ENCODE assay signal across 25 cellular contexts in the genomic region with DNA sequence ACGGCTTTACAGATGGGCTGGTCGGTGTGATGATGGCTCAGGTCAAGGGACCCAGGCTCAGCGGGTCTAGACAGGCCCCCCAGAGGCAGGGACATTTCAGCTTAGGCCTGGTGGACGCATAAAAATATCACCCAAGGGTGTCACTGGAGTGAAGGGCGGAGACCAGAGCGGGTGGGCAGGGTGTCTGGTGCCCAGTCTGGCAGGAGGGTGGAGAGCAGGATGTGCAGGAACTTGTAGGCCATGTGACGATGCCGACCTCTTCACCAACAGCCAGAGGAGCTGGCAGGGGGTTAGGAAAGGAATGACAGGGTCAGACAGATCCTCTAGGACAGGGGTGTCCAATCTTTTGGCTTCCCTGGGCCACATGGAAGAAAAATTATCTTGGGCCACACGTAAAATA. TPM values are rescaled to one million over a fixed set of nuclear protein-coding genes. Genes with fewer than 3 reads are reported as not detected.
A peak's percentile ranks its signal among the peaks of the same experiment; 100 is the strongest.
DNase-seq lines count a peak whose midpoint lies in the region; ATAC-seq, FAIRE-seq and TF ChIP-seq lines count a peak whose summit lies in the region.
"Had no signal": no experiment of that assay in that cellular context is flagged by ENCODE, and none has a peak within 500 bp of the region (broad histone marks: within the 10 kb centered on the region; RNA-seq: fewer than 3 reads in every experiment).

No MANE protein-coding gene starts in this region.

- ATAC-seq in right lobe of liver = no peak
- ATAC-seq in HepG2 = no peak
- no peak for ATAC-seq in foreskin keratinocyte
- ATAC-seq: GM12878 had no signal

- H4K20me1 ChIP-seq in HepG2 (ENCODE audit: insufficient read depth, low read length) = peaks cover 5% of the 10 kb centered on the region; the same call in 1 of the 2 replicates

- no peak for TF ChIP-seq EP300 in HepG2 (IDR thresholded peaks at IDR 0.05; ENCODE audit: low read depth in 2 of 2, low read length in 2 of 2)
- no peak for TF ChIP-seq EP300 in HepG2 (CRISPR knock-in tag; IDR thresholded peaks at IDR 0.05; ENCODE audit: borderline replicate concordance)
- TF ChIP-seq EP300 in tibial nerve (IDR thresholded peaks at IDR 0.05) = no peak

- CTCF ChIA-PET in HepG2 (lab: Yijun Ruan, JAX; ENCODE audit: low intra/inter-chr PET ratio, low total read pairs) = no interaction called here

- no peak overlapping the region for H3K27ac ChIP-seq in right lobe of liver
- H3K27ac ChIP-seq in HepG2 (ENCODE audit: extremely low read length, insufficient read depth, low read length) = no peak overlapping the region
- H3K27ac ChIP-seq in kidney (ENCODE audit: low read depth in 2 of 2, low read length in 2 of 2) = no peak overlapping the region
- H3K27ac ChIP-seq in tibial nerve = peak overlapping the region in 3 of 4 donors; percentile 69 to 90 (median 76)
- no peak overlapping the region for H3K27ac ChIP-seq in foreskin keratinocyte
- H3K27ac ChIP-seq: A549; BLaER1 treated with 17β-estradiol and CSF1 and Interleukin-3, amounts not matched to agents 10 nM and 100 nM; GM23248 had no signal

- TF ChIP-seq POLR2A in right lobe of liver (IDR thresholded peaks at IDR 0.05) (no peak), HepG2 (IDR thresholded peaks at IDR 0.05; ENCODE audit: insufficient read depth in 1 of 2, low read depth in 2 of 2, low read length in 2 of 2) (no peak), tibial nerve (IDR thresholded peaks at IDR 0.05) (no peak)

- no peak for TF ChIP-seq CTCF in right lobe of liver (IDR thresholded peaks at IDR 0.05)
- TF ChIP-seq CTCF in HepG2 (CRISPR knock-in tag; IDR thresholded peaks at IDR 0.05) = no peak
- TF ChIP-seq CTCF in kidney (IDR thresholded peaks at IDR 0.05; ENCODE audit: borderline replicate concordance, extremely low read depth, insufficient read depth) = no peak
- no peak for TF ChIP-seq CTCF in tibial nerve (IDR thresholded peaks at IDR 0.05)
- TF ChIP-seq CTCF in foreskin keratinocyte (conservative IDR thresholded peaks at IDR 0.05) = no peak

- H3K27me3 ChIP-seq in right lobe of liver = no peaks in the 10 kb centered on the region
- H3K27me3 ChIP-seq in HepG2 (ENCODE audit: control insufficient read depth in 1 of 2, insufficient read depth in 2 of 2, low read length in 2 of 2) = no peaks in the 10 kb centered on the region; a peak in 3 of 5 replicates
- peaks cover 0 to 4% of the 10 kb centered on the region in 2 donors for H3K27me3 ChIP-seq in tibial nerve
- peaks cover 7% of the 10 kb centered on the region for H3K27me3 ChIP-seq in foreskin keratinocyte
- H3K27me3 ChIP-seq: BE2C had no signal

- intact Hi-C loops in right lobe of liver (cut with DNase I) (no loop called here), HepG2 (cut with micrococcal nuclease; ENCODE audit: unreplicated experiment) (no loop called here), kidney (cut with DNase I) (no loop called here)

- no peak overlapping the region for H3K4me2 ChIP-seq in HepG2 (ENCODE audit: low read depth, low read length)
- H3K4me2 ChIP-seq: A549; BLaER1 treated with 17β-estradiol and CSF1 and Interleukin-3, amounts not matched to agents 10 nM and 100 nM had no signal

- BruUV-seq in HepG2 (replicated peaks; lab: Mats Ljungman, UMichigan) = no TSS peak

- no peak for TF ChIP-seq RAD21 in HepG2 (CRISPR knock-in tag; IDR thresholded peaks at IDR 0.05)

- in situ Hi-C loops in HepG2 (cut with HindIII; ENCODE audit: extremely low pct_ligation_motif_present, low pct_unique_long_range_greater_than_20kb) = no loop called here

- H3K4me3 ChIP-seq in right lobe of liver = no peak overlapping the region
- no peak overlapping the region for H3K4me3 ChIP-seq in HepG2 (replicated peaks in 1 of 3; ENCODE audit: insufficient read depth in 1 of 3, low read depth in 2 of 3, low read length in 3 of 3)
- H3K4me3 ChIP-seq in kidney (ENCODE audit: low read length in 2 of 2) = no peak overlapping the region
- H3K4me3 ChIP-seq in tibial nerve = no peak overlapping the region
- H3K4me3 ChIP-seq: A549; BLaER1 treated with 17β-estradiol and CSF1 and Interleukin-3, amounts not matched to agents 10 nM and 100 nM; GM12878; GM23248 had no signal

- H3K79me2 ChIP-seq in HepG2 (ENCODE audit: insufficient read depth, low read length) = no peaks in the 10 kb centered on the region

- H2AFZ ChIP-seq in HepG2 (ENCODE audit: low read length) = no peak overlapping the region
- H2AFZ ChIP-seq: GM23248 had no signal

- WGBS in right lobe of liver (ENCODE audit: insufficient coverage, low coverage, low lambda C conversion rate, missing lambda C conversion rate) = 72% methylated on average over 2 of the region's 9 CpGs
- WGBS in HepG2 (ENCODE audit: low lambda C conversion rate) = 57% methylated on average over 7 of the region's 9 CpGs
- WGBS in tibial nerve, 2 donors = 77 to 91% methylated on average over 9 of the region's 9 CpGs

- H3K9me3 ChIP-seq in right lobe of liver (no peaks in the 10 kb centered on the region), HepG2 (ENCODE audit: low read length) (no peaks in the 10 kb centered on the region), kidney (ENCODE audit: control insufficient read depth in 1 of 2, low read length in 2 of 2) (no peaks in the 10 kb centered on the region), tibial nerve (no peaks in the 10 kb centered on the region)
- H3K9me3 ChIP-seq: A549; BE2C; BLaER1 treated with 17β-estradiol and CSF1 and Interleukin-3, amounts not matched to agents 10 nM and 100 nM had no signal

- FAIRE-seq in HepG2 (lab: Jason Lieb, UNC) (no peak), kidney (lab: Jason Lieb, UNC) (no peak)
- FAIRE-seq: A549, D721Med, GM12878, GM19239, H1 had no signal

- H3K9ac ChIP-seq in HepG2 (ENCODE audit: insufficient read depth, low read depth, low read length) (no peak overlapping the region), kidney (ENCODE audit: low read length in 2 of 2) (no peak overlapping the region)
- H3K9ac ChIP-seq: BLaER1 treated with 17β-estradiol and CSF1 and Interleukin-3, amounts not matched to agents 10 nM and 100 nM; GM23248 had no signal

- no peaks in the 10 kb centered on the region for H3K36me3 ChIP-seq in right lobe of liver
- no peaks in the 10 kb centered on the region for H3K36me3 ChIP-seq in HepG2 (replicated peaks in 1 of 2; ENCODE audit: control insufficient read depth in 1 of 2, insufficient read depth in 2 of 2, low read length in 2 of 2)
- no peaks in the 10 kb centered on the region for H3K36me3 ChIP-seq in kidney (ENCODE audit: control insufficient read depth in 1 of 2, insufficient read depth in 2 of 2, low read length in 2 of 2)
- no peaks in the 10 kb centered on the region for H3K36me3 ChIP-seq in tibial nerve
- H3K36me3 ChIP-seq: BE2C; BLaER1 treated with 17β-estradiol and CSF1 and Interleukin-3, amounts not matched to agents 10 nM and 100 nM had no signal

- POLR2A ChIA-PET in HepG2 (lab: Yijun Ruan, JAX) = no interaction called here

- H3K4me1 ChIP-seq in right lobe of liver (peaks cover 0 to 24% (median 0%) of the 10 kb centered on the region in 4 donors), HepG2 (ENCODE audit: insufficient read depth, low read length) (peaks cover 9% of the 10 kb centered on the region), kidney (ENCODE audit: control insufficient read depth in 1 of 2, insufficient read depth in 1 of 2, low read depth in 1 of 2, low read length in 2 of 2) (peaks cover 0 to 2% of the 10 kb centered on the region in 2 donors), tibial nerve (peaks cover 0 to 33% (median 6%) of the 10 kb centered on the region in 4 donors), foreskin keratinocyte (no peaks in the 10 kb centered on the region)
- H3K4me1 ChIP-seq: A549 had no signal

- peak in 2 of 3 donors; percentile 9 to 33 for DNase-seq in right lobe of liver
- DNase-seq in HepG2 (ENCODE audit: low spot score) = no peak
- peak; percentile 53 for DNase-seq in kidney
- DNase-seq in tibial nerve (ENCODE audit: low spot score in 2 of 2) = no peak
- DNase-seq in central memory CD4-positive, alpha-beta T cell = no peak
- no peak for DNase-seq in foreskin keratinocyte
- DNase-seq: 8988T; ACHN; AML-193; BE2C; CD4-positive, alpha-beta T cell; CD8-positive, alpha-beta memory T cell; DMS 273 treated with DMSO at 0.1 percent for 48 hours; DMS79; EL; GDM1; GM23248; HCEC 1CT had no signal

RNA-seq across cellular contexts. Expression of a gene that starts 4.5 kb away (rescaled TPM):
- total RNA-seq in right lobe of liver (1 to 10 TPM; 1.7 to 6.2 (median 2.6) TPM), HepG2 (2016; rRNA removed; fragmentation: Illumina TruSeq; extraction: Trizol) (3.0 and 4.2 TPM in 2 replicates), kidney (15.7 TPM), tibial nerve (100 to 1,000 TPM; 165 to 298 (median 230) TPM), foreskin keratinocyte (0.78 and 1.0 TPM in 2 replicates)
- total RNA-seq in HepG2 (2016; cell fraction: cytosol; rRNA removed; fragmentation: Illumina TruSeq; extraction: Trizol; ENCODE audit: low read depth) = 1.8 and 1.9 TPM in 2 replicates
- 4.1 and 4.2 TPM in 2 replicates for total RNA-seq in HepG2 (2016; cell fraction: insoluble cytoplasmic fraction; rRNA removed; fragmentation: Illumina TruSeq; extraction: Trizol)
- total RNA-seq in HepG2 (2016; cell fraction: membrane; rRNA removed; fragmentation: Illumina TruSeq; extraction: Trizol) = 4.9 and 5.4 TPM in 2 replicates
- total RNA-seq in HepG2 (2016; cell fraction: nucleus; rRNA removed; fragmentation: Illumina TruSeq; extraction: Trizol) = 2.2 and 2.8 TPM in 2 replicates
- polyA plus RNA-seq in HepG2 (2011; rRNA removed) (2.2 and 3.1 TPM in 2 replicates), kidney (ENCODE audit: insufficient read depth, low read depth, low replicate concordance) (24.8 TPM), foreskin keratinocyte (0.54 and 1.0 TPM in 2 replicates)
- polyA plus RNA-seq in HepG2 (2011; cell fraction: cytosol; rRNA removed) = 2.2 and 3.1 TPM in 2 replicates
- 5.3 and 6.8 TPM in 2 replicates for polyA plus RNA-seq in HepG2 (2011; cell fraction: nucleus; rRNA removed)
- polyA plus RNA-seq in HepG2 (2012) = 1.2 and 1.9 TPM in 2 replicates
- polyA plus RNA-seq in HepG2 (2016; cell fraction: cytosol; fragmentation: Illumina TruSeq; extraction: Trizol; ENCODE audit: low read depth) = 2.5 and 2.9 TPM in 2 replicates
- 4.7 and 5.0 TPM in 2 replicates for polyA plus RNA-seq in HepG2 (2016; cell fraction: insoluble cytoplasmic fraction; fragmentation: Illumina TruSeq; extraction: Trizol; ENCODE audit: low read depth)
- polyA plus RNA-seq in HepG2 (2016; cell fraction: membrane; fragmentation: Illumina TruSeq; extraction: Trizol; ENCODE audit: low read depth) = 5.4 and 6.2 TPM in 2 replicates
- polyA plus RNA-seq in HepG2 (2016; cell fraction: nucleus; fragmentation: Illumina TruSeq; extraction: Trizol; ENCODE audit: insufficient read depth, low read depth) = 5.6 and 7.4 TPM in 2 replicates
- polyA minus RNA-seq in HepG2 (2011; rRNA and poly(A)+ RNA removed; ENCODE audit: low replicate concordance) = 1.2 and 6.3 TPM in 2 replicates
- 2.4 TPM in 2 replicates for polyA minus RNA-seq in HepG2 (2011; cell fraction: cytosol; rRNA and poly(A)+ RNA removed)
- 1.2 TPM in 2 replicates for polyA minus RNA-seq in HepG2 (2011; cell fraction: nucleus; rRNA and poly(A)+ RNA removed)
- polyA plus RNA-seq: CD14-positive monocyte had no signal

RNA-seq across cellular contexts. Expression of a gene that starts 17.1 kb away (rescaled TPM):
- total RNA-seq in right lobe of liver (under 1 TPM in 3 of 6 experiments, not detected in 3; 0.40 to 0.90 (median 0.42) TPM), HepG2 (2016; rRNA removed; fragmentation: Illumina TruSeq; extraction: Trizol) (0.73 TPM in 1 of 2 replicates, not detected in the other), kidney (1.0 TPM), tibial nerve (1 to 10 TPM in 2 of 4 donors, not detected in 2; 1.0 to 7.2 TPM), foreskin keratinocyte (0.14 and 0.31 TPM in 2 replicates)
- total RNA-seq in HepG2 (2016; cell fraction: cytosol; rRNA removed; fragmentation: Illumina TruSeq; extraction: Trizol; ENCODE audit: low read depth) = not detected in 2 replicates
- 0.27 and 0.52 TPM in 2 replicates for total RNA-seq in HepG2 (2016; cell fraction: insoluble cytoplasmic fraction; rRNA removed; fragmentation: Illumina TruSeq; extraction: Trizol)
- not detected in 2 replicates for total RNA-seq in HepG2 (2016; cell fraction: membrane; rRNA removed; fragmentation: Illumina TruSeq; extraction: Trizol)
- total RNA-seq in HepG2 (2016; cell fraction: nucleus; rRNA removed; fragmentation: Illumina TruSeq; extraction: Trizol) = 1.3 TPM in 1 of 2 replicates, not detected in the other
- polyA plus RNA-seq in HepG2 (2011; rRNA removed) (0.22 and 0.44 TPM in 2 replicates), kidney (ENCODE audit: insufficient read depth, low read depth, low replicate concordance) (0.99 TPM), foreskin keratinocyte (0.11 TPM in 2 replicates)
- polyA plus RNA-seq in HepG2 (2011; cell fraction: cytosol; rRNA removed) = not detected in 2 replicates
- 2.4 and 5.3 TPM in 2 replicates for polyA plus RNA-seq in HepG2 (2011; cell fraction: nucleus; rRNA removed)
- 0.27 TPM in 1 of 2 replicates, not detected in the other for polyA plus RNA-seq in HepG2 (2012)
- not detected in 2 replicates for polyA plus RNA-seq in HepG2 (2016; cell fraction: cytosol; fragmentation: Illumina TruSeq; extraction: Trizol; ENCODE audit: low read depth)
- not detected in 2 replicates for polyA plus RNA-seq in HepG2 (2016; cell fraction: insoluble cytoplasmic fraction; fragmentation: Illumina TruSeq; extraction: Trizol; ENCODE audit: low read depth)
- not detected in 2 replicates for polyA plus RNA-seq in HepG2 (2016; cell fraction: membrane; fragmentation: Illumina TruSeq; extraction: Trizol; ENCODE audit: low read depth)
- not detected in 2 replicates for polyA plus RNA-seq in HepG2 (2016; cell fraction: nucleus; fragmentation: Illumina TruSeq; extraction: Trizol; ENCODE audit: insufficient read depth, low read depth)
- polyA minus RNA-seq in HepG2 (2011; rRNA and poly(A)+ RNA removed; ENCODE audit: low replicate concordance) = 4.0 and 13.4 TPM in 2 replicates
- polyA minus RNA-seq in HepG2 (2011; cell fraction: cytosol; rRNA and poly(A)+ RNA removed) = not detected in 2 replicates
- polyA minus RNA-seq in HepG2 (2011; cell fraction: nucleus; rRNA and poly(A)+ RNA removed) = 7.2 and 7.8 TPM in 2 replicates
- total RNA-seq: GM23248 had no signal
- polyA plus RNA-seq: CD14-positive monocyte, GM23248 had no signal

RNA-seq across cellular contexts. Expression of a gene that starts 27.7 kb away (rescaled TPM):
- 10 to 100 TPM; 17.9 to 36.7 (median 32.4) TPM for total RNA-seq in right lobe of liver
- total RNA-seq in HepG2 (2016; rRNA removed; fragmentation: Illumina TruSeq; extraction: Trizol) = 18.6 and 21.8 TPM in 2 replicates
- 11.4 and 13.9 TPM in 2 replicates for total RNA-seq in HepG2 (2016; cell fraction: cytosol; rRNA removed; fragmentation: Illumina TruSeq; extraction: Trizol; ENCODE audit: low read depth)
- total RNA-seq in HepG2 (2016; cell fraction: insoluble cytoplasmic fraction; rRNA removed; fragmentation: Illumina TruSeq; extraction: Trizol) = 14.6 and 24.3 TPM in 2 replicates
- 18.4 and 20.4 TPM in 2 replicates for total RNA-seq in HepG2 (2016; cell fraction: membrane; rRNA removed; fragmentation: Illumina TruSeq; extraction: Trizol)
- 20.1 and 24.1 TPM in 2 replicates for total RNA-seq in HepG2 (2016; cell fraction: nucleus; rRNA removed; fragmentation: Illumina TruSeq; extraction: Trizol)
- polyA plus RNA-seq in HepG2 (2011; rRNA removed) = 12.5 and 16.8 TPM in 2 replicates
- polyA plus RNA-seq in HepG2 (2011; cell fraction: cytosol; rRNA removed) = 13.7 and 17.1 TPM in 2 replicates
- 47.3 and 52.6 TPM in 2 replicates for polyA plus RNA-seq in HepG2 (2011; cell fraction: nucleus; rRNA removed)
- polyA plus RNA-seq in HepG2 (2012) = 10.4 and 13.1 TPM in 2 replicates
- 9.0 and 11.2 TPM in 2 replicates for polyA plus RNA-seq in HepG2 (2016; cell fraction: cytosol; fragmentation: Illumina TruSeq; extraction: Trizol; ENCODE audit: low read depth)
- 13.3 and 13.5 TPM in 2 replicates for polyA plus RNA-seq in HepG2 (2016; cell fraction: insoluble cytoplasmic fraction; fragmentation: Illumina TruSeq; extraction: Trizol; ENCODE audit: low read depth)
- polyA plus RNA-seq in HepG2 (2016; cell fraction: membrane; fragmentation: Illumina TruSeq; extraction: Trizol; ENCODE audit: low read depth) = 10.8 and 13.0 TPM in 2 replicates
- 34.9 and 44.4 TPM in 2 replicates for polyA plus RNA-seq in HepG2 (2016; cell fraction: nucleus; fragmentation: Illumina TruSeq; extraction: Trizol; ENCODE audit: insufficient read depth, low read depth)
- polyA minus RNA-seq in HepG2 (2011; rRNA and poly(A)+ RNA removed; ENCODE audit: low replicate concordance) = 19.0 and 26.5 TPM in 2 replicates
- polyA minus RNA-seq in HepG2 (2011; cell fraction: cytosol; rRNA and poly(A)+ RNA removed) = 7.1 and 8.4 TPM in 2 replicates
- 19.3 and 22.0 TPM in 2 replicates for polyA minus RNA-seq in HepG2 (2011; cell fraction: nucleus; rRNA and poly(A)+ RNA removed)
- total RNA-seq in kidney = 38.4 TPM
- polyA plus RNA-seq in kidney (ENCODE audit: insufficient read depth, low read depth, low replicate concordance) = 46.0 TPM
- 10 to 100 TPM; 33.9 to 38.4 (median 36.5) TPM for total RNA-seq in tibial nerve
- 20.4 and 20.7 TPM in 2 replicates for total RNA-seq in foreskin keratinocyte
- polyA plus RNA-seq in foreskin keratinocyte = 25.7 and 27.0 TPM in 2 replicates

RNA-seq across cellular contexts. Expression of a gene that starts 32.5 kb away (rescaled TPM):
- total RNA-seq in right lobe of liver = 1 to 10 TPM in 5 of 6 experiments, under 1 TPM in 1; 0.43 to 3.5 (median 2.4) TPM
- 10.0 and 21.6 TPM in 2 replicates for total RNA-seq in HepG2 (2016; rRNA removed; fragmentation: Illumina TruSeq; extraction: Trizol)
- 14.2 and 19.1 TPM in 2 replicates for total RNA-seq in HepG2 (2016; cell fraction: cytosol; rRNA removed; fragmentation: Illumina TruSeq; extraction: Trizol; ENCODE audit: low read depth)
- total RNA-seq in HepG2 (2016; cell fraction: insoluble cytoplasmic fraction; rRNA removed; fragmentation: Illumina TruSeq; extraction: Trizol) = 7.5 and 20.4 TPM in 2 replicates
- 31.5 and 38.0 TPM in 2 replicates for total RNA-seq in HepG2 (2016; cell fraction: membrane; rRNA removed; fragmentation: Illumina TruSeq; extraction: Trizol)
- 12.2 and 18.7 TPM in 2 replicates for total RNA-seq in HepG2 (2016; cell fraction: nucleus; rRNA removed; fragmentation: Illumina TruSeq; extraction: Trizol)
- 8.5 and 12.5 TPM in 2 replicates for polyA plus RNA-seq in HepG2 (2011; rRNA removed)
- polyA plus RNA-seq in HepG2 (2011; cell fraction: cytosol; rRNA removed) = 6.6 and 10.9 TPM in 2 replicates
- 32.4 and 37.4 TPM in 2 replicates for polyA plus RNA-seq in HepG2 (2011; cell fraction: nucleus; rRNA removed)
- polyA plus RNA-seq in HepG2 (2012) = 9.6 and 9.7 TPM in 2 replicates
- polyA plus RNA-seq in HepG2 (2016; cell fraction: cytosol; fragmentation: Illumina TruSeq; extraction: Trizol; ENCODE audit: low read depth) = 20.1 and 23.9 TPM in 2 replicates
- 13.5 and 14.3 TPM in 2 replicates for polyA plus RNA-seq in HepG2 (2016; cell fraction: insoluble cytoplasmic fraction; fragmentation: Illumina TruSeq; extraction: Trizol; ENCODE audit: low read depth)
- polyA plus RNA-seq in HepG2 (2016; cell fraction: membrane; fragmentation: Illumina TruSeq; extraction: Trizol; ENCODE audit: low read depth) = 33.6 and 37.3 TPM in 2 replicates
- polyA plus RNA-seq in HepG2 (2016; cell fraction: nucleus; fragmentation: Illumina TruSeq; extraction: Trizol; ENCODE audit: insufficient read depth, low read depth) = 50.8 and 52.9 TPM in 2 replicates
- polyA minus RNA-seq in HepG2 (2011; rRNA and poly(A)+ RNA removed; ENCODE audit: low replicate concordance) = 15.3 TPM in 1 of 2 replicates, not detected in the other
- polyA minus RNA-seq in HepG2 (2011; cell fraction: cytosol; rRNA and poly(A)+ RNA removed) = 2.2 and 5.0 TPM in 2 replicates
- polyA minus RNA-seq in HepG2 (2011; cell fraction: nucleus; rRNA and poly(A)+ RNA removed) = 3.2 and 3.5 TPM in 2 replicates
- total RNA-seq in kidney = 13.1 TPM
- 29.8 TPM for polyA plus RNA-seq in kidney (ENCODE audit: insufficient read depth, low read depth, low replicate concordance)
- total RNA-seq in tibial nerve = not detected
- total RNA-seq in foreskin keratinocyte = 42.6 and 48.1 TPM in 2 replicates
- polyA plus RNA-seq in foreskin keratinocyte = 57.7 and 65.8 TPM in 2 replicates
- total RNA-seq: GM23248 had no signal
- polyA plus RNA-seq: CD14-positive monocyte, GM23248 had no signal

RNA-seq across cellular contexts. Expression of a gene that starts 42.7 kb away (rescaled TPM):
- total RNA-seq in right lobe of liver (100 to 1,000 TPM in 1 of 6 experiments, 10 to 100 TPM in 5; 19.6 to 104 (median 31.5) TPM), HepG2 (2016; rRNA removed; fragmentation: Illumina TruSeq; extraction: Trizol) (8.8 and 12.2 TPM in 2 replicates), kidney (44.5 TPM), tibial nerve (10 to 100 TPM; 48.8 to 96.4 (median 54.6) TPM), foreskin keratinocyte (6.9 and 8.3 TPM in 2 replicates)
- total RNA-seq in HepG2 (2016; cell fraction: cytosol; rRNA removed; fragmentation: Illumina TruSeq; extraction: Trizol; ENCODE audit: low read depth) = 8.5 and 9.2 TPM in 2 replicates
- 7.8 and 11.7 TPM in 2 replicates for total RNA-seq in HepG2 (2016; cell fraction: insoluble cytoplasmic fraction; rRNA removed; fragmentation: Illumina TruSeq; extraction: Trizol)
- total RNA-seq in HepG2 (2016; cell fraction: membrane; rRNA removed; fragmentation: Illumina TruSeq; extraction: Trizol) = 7.7 and 7.9 TPM in 2 replicates
- total RNA-seq in HepG2 (2016; cell fraction: nucleus; rRNA removed; fragmentation: Illumina TruSeq; extraction: Trizol) = 14.4 and 18.4 TPM in 2 replicates
- polyA plus RNA-seq in HepG2 (2011; rRNA removed) (10.0 and 10.1 TPM in 2 replicates), kidney (ENCODE audit: insufficient read depth, low read depth, low replicate concordance) (20.7 TPM), foreskin keratinocyte (3.1 and 4.1 TPM in 2 replicates)
- 4.5 and 4.8 TPM in 2 replicates for polyA plus RNA-seq in HepG2 (2011; cell fraction: cytosol; rRNA removed)
- polyA plus RNA-seq in HepG2 (2011; cell fraction: nucleus; rRNA removed) = 42.1 and 49.3 TPM in 2 replicates
- polyA plus RNA-seq in HepG2 (2012) = 8.4 and 8.8 TPM in 2 replicates
- polyA plus RNA-seq in HepG2 (2016; cell fraction: cytosol; fragmentation: Illumina TruSeq; extraction: Trizol; ENCODE audit: low read depth) = 0.70 and 0.83 TPM in 2 replicates
- polyA plus RNA-seq in HepG2 (2016; cell fraction: insoluble cytoplasmic fraction; fragmentation: Illumina TruSeq; extraction: Trizol; ENCODE audit: low read depth) = 6.0 and 7.6 TPM in 2 replicates
- polyA plus RNA-seq in HepG2 (2016; cell fraction: membrane; fragmentation: Illumina TruSeq; extraction: Trizol; ENCODE audit: low read depth) = 1.9 and 2.1 TPM in 2 replicates
- 27.9 and 28.8 TPM in 2 replicates for polyA plus RNA-seq in HepG2 (2016; cell fraction: nucleus; fragmentation: Illumina TruSeq; extraction: Trizol; ENCODE audit: insufficient read depth, low read depth)
- polyA minus RNA-seq in HepG2 (2011; rRNA and poly(A)+ RNA removed; ENCODE audit: low replicate concordance) = 28.6 and 30.6 TPM in 2 replicates
- 7.2 and 7.8 TPM in 2 replicates for polyA minus RNA-seq in HepG2 (2011; cell fraction: cytosol; rRNA and poly(A)+ RNA removed)
- polyA minus RNA-seq in HepG2 (2011; cell fraction: nucleus; rRNA and poly(A)+ RNA removed) = 25.4 and 26.0 TPM in 2 replicates

Comparison
In these comparisons a context has a peak if more than half of its experiments do, and no peak if none do; other contexts are left out.
1. DNase-seq: peak in right lobe of liver (2 of 3) and kidney (single experiment); none in HepG2 (single experiment), tibial nerve (0 of 2), central memory CD4-positive, alpha-beta T cell (single experiment) and foreskin keratinocyte (0 of 2).
2. H3K27ac ChIP-seq: peak in tibial nerve (3 of 4); none in right lobe of liver (0 of 3), HepG2 (single experiment), kidney (0 of 2) and foreskin keratinocyte (single experiment).